Comparison of ENCODE assay signal across 15 cellular contexts in genomic region chr3:50428007-50428633, GRCh38.
DNase-seq lines count a peak whose midpoint lies in the region; ATAC-seq, FAIRE-seq and TF ChIP-seq lines count a peak whose summit lies in the region.
"Had no signal": no experiment of that assay in that cellular context is flagged by ENCODE, and none has a peak within 500 bp of the region (broad histone marks: within the 10 kb centered on the region; RNA-seq: fewer than 3 reads in every experiment).

No MANE protein-coding gene starts in this region.

- no peaks in the 10 kb centered on the region for H3K4me1 ChIP-seq in PC-9 (replicated peaks; ENCODE audit: insufficient read depth)

- H3K4me3 ChIP-seq in PC-9: no peak overlapping the region
- no peak overlapping the region for H3K4me3 ChIP-seq in bronchial epithelial cell (ENCODE audit: low read depth, low read length)

- peak in 1 of 2 donors; percentile 60 for ATAC-seq in activated T-cell treated with anti-CD3 and anti-CD28 coated beads, Interleukin-2, amount 50 U/mL, for 72 hours (replicated peaks in 1 of 2)
- no peak for ATAC-seq in HG03159 (IDR thresholded peaks at IDR 0.05; ENCODE audit: unreplicated experiment)
- ATAC-seq: activated T-helper 17 cell treated with anti-CD3 and anti-CD28 coated beads, Interleukin-2, amount 50 U/mL, for 72 hours had no signal

- H3K79me2 ChIP-seq in PC-9 (ENCODE audit: low read depth): no peaks in the 10 kb centered on the region

- H3K27me3 Mint-ChIP-seq in activated T-cell treated with anti-CD3 and anti-CD28 coated beads, Interleukin-2, amount 50 U/mL, for 72 hours (ENCODE audit: low read depth): no peaks in the 10 kb centered on the region
- peaks cover 6% of the 10 kb centered on the region for H3K27me3 Mint-ChIP-seq in osteocyte (ENCODE audit: unreplicated experiment)
- H3K27me3 Mint-ChIP-seq: activated T-helper 17 cell treated with anti-CD3 and anti-CD28 coated beads, Interleukin-2, amount 50 U/mL, for 72 hours; type B pancreatic cell had no signal

- no peak overlapping the region for H3K4me2 ChIP-seq in PC-9

- no peaks in the 10 kb centered on the region for H4K20me1 ChIP-seq in PC-9 (ENCODE audit: insufficient read depth)

- no peak overlapping the region for H3K4me3 Mint-ChIP-seq in activated T-cell treated with anti-CD3 and anti-CD28 coated beads, Interleukin-2, amount 50 U/mL, for 72 hours
- no peak overlapping the region for H3K4me3 Mint-ChIP-seq in osteocyte (ENCODE audit: unreplicated experiment)
- H3K4me3 Mint-ChIP-seq: activated T-helper 17 cell treated with anti-CD3 and anti-CD28 coated beads, Interleukin-2, amount 50 U/mL, for 72 hours; type B pancreatic cell had no signal

- intact Hi-C loops in PC-9 (cut with micrococcal nuclease; ENCODE audit: unreplicated experiment): loop anchor here (2.0 kb wide), 1 partner anchor 57 kb away; no protein-coding TSS in a partner anchor

- H3K36me3 ChIP-seq in PC-9 (ENCODE audit: low read depth) (no peaks in the 10 kb centered on the region), bronchial epithelial cell (ENCODE audit: control insufficient read depth, insufficient read depth, low read length) (no peaks in the 10 kb centered on the region)
- H3K36me3 ChIP-seq: neutrophil had no signal

- no peaks in the 10 kb centered on the region for H3K9me2 ChIP-seq in PC-9 (ENCODE audit: insufficient read depth)

- DNase-seq in activated T-cell treated with anti-CD3 and anti-CD28 coated beads, Interleukin-2, amount 50 U/mL, for 72 hours: no peak
- DNase-seq in activated T-cell treated with anti-CD3 and anti-CD28 coated beads for 4 hours: no peak
- DNase-seq in PC-9: peak; percentile 43 to 52
- peak; percentile 4 for DNase-seq in bronchial epithelial cell (ENCODE audit: low read depth)
- DNase-seq in osteocyte (ENCODE audit: extremely low spot score, unreplicated experiment): no peak
- DNase-seq in D721Med (ENCODE audit: insufficient read length, low spot score): no peak
- no peak for DNase-seq in COLO668 (lab: John Stamatoyannopoulos, UW; ENCODE audit: unreplicated experiment)
- DNase-seq: cerebellar nuclear complex, DMS53, MM.1S, NCI-H345 had no signal

- no peaks in the 10 kb centered on the region for H3K9me3 ChIP-seq in PC-9 (ENCODE audit: insufficient read depth, low read depth)
- H3K9me3 ChIP-seq: neutrophil had no signal

- H3K36me3 Mint-ChIP-seq in activated T-cell treated with anti-CD3 and anti-CD28 coated beads, Interleukin-2, amount 50 U/mL, for 72 hours (ENCODE audit: insufficient read depth in 2 of 2): no peaks in the 10 kb centered on the region
- H3K36me3 Mint-ChIP-seq in osteocyte (ENCODE audit: unreplicated experiment): no peaks in the 10 kb centered on the region
- H3K36me3 Mint-ChIP-seq: type B pancreatic cell had no signal

- H3K9me3 Mint-ChIP-seq in activated T-cell treated with anti-CD3 and anti-CD28 coated beads, Interleukin-2, amount 50 U/mL, for 72 hours: no peaks in the 10 kb centered on the region
- no peaks in the 10 kb centered on the region for H3K9me3 Mint-ChIP-seq in osteocyte (ENCODE audit: unreplicated experiment)
- H3K9me3 Mint-ChIP-seq: activated T-helper 17 cell treated with anti-CD3 and anti-CD28 coated beads, Interleukin-2, amount 50 U/mL, for 72 hours; type B pancreatic cell had no signal

- H3K27me3 ChIP-seq in PC-9 (ENCODE audit: insufficient read depth, low read depth) (peaks cover 8% of the 10 kb centered on the region; the same call in 1 of the 2 replicates), bronchial epithelial cell (ENCODE audit: control insufficient read depth, insufficient read depth, low read length) (peaks cover 2% of the 10 kb centered on the region)
- H3K27me3 ChIP-seq: neutrophil had no signal

- no peak overlapping the region for H2AFZ ChIP-seq in PC-9

- no peaks in the 10 kb centered on the region for H3K4me1 Mint-ChIP-seq in activated T-cell treated with anti-CD3 and anti-CD28 coated beads, Interleukin-2, amount 50 U/mL, for 72 hours (ENCODE audit: low read depth)
- H3K4me1 Mint-ChIP-seq in osteocyte (ENCODE audit: unreplicated experiment): no peaks in the 10 kb centered on the region
- H3K4me1 Mint-ChIP-seq: activated T-helper 17 cell treated with anti-CD3 and anti-CD28 coated beads, Interleukin-2, amount 50 U/mL, for 72 hours had no signal

- H3F3A ChIP-seq in PC-9 (ENCODE audit: insufficient read depth, low read depth): no peaks in the 10 kb centered on the region

- no peak for FAIRE-seq in bronchial epithelial cell (lab: Jason Lieb, UNC)
- no peak for FAIRE-seq in D721Med (lab: Jason Lieb, UNC)

- H3K27ac ChIP-seq in PC-9: no peak overlapping the region
- H3K27ac ChIP-seq: neutrophil had no signal

- H3K27ac Mint-ChIP-seq in activated T-cell treated with anti-CD3 and anti-CD28 coated beads, Interleukin-2, amount 50 U/mL, for 72 hours: peak overlapping the region; percentile 31
- H3K27ac Mint-ChIP-seq in osteocyte (ENCODE audit: unreplicated experiment): no peak overlapping the region
- H3K27ac Mint-ChIP-seq: activated T-helper 17 cell treated with anti-CD3 and anti-CD28 coated beads, Interleukin-2, amount 50 U/mL, for 72 hours; type B pancreatic cell had no signal

- TF ChIP-seq CTCF in PC-9 (conservative IDR thresholded peaks at IDR 0.05): peak; percentile 55; the same call in 1 of the 2 replicates
- TF ChIP-seq CTCF in bronchial epithelial cell (IDR thresholded peaks at IDR 0.05; ENCODE audit: insufficient read depth, low read length, severe bottlenecking): peak; percentile 18
- peak; percentile 21 for TF ChIP-seq CTCF in osteocyte (IDR thresholded peaks at IDR 0.05)
- TF ChIP-seq CTCF in D721Med (IDR thresholded peaks at IDR 0.05; ENCODE audit: insufficient read depth, missing control alignments): no peak

- no TSS peak for BruUV-seq in PC-9 (replicated peaks; lab: Mats Ljungman, UMichigan)

- POLR2A ChIA-PET in PC-9 (lab: Charles Lee; ENCODE audit: unreplicated experiment): no interaction called here

- CTCF ChIA-PET in PC-9 (lab: Charles Lee): no interaction called here

Comparison
In these comparisons a context has a peak if more than half of its experiments do, and no peak if none do; other contexts are left out.
1. DNase-seq: peak in PC-9 (2 of 2) and bronchial epithelial cell (single experiment); none in activated T-cell treated with anti-CD3 and anti-CD28 coated beads, Interleukin-2, amount 50 U/mL, for 72 hours (0 of 2), activated T-cell treated with anti-CD3 and anti-CD28 coated beads for 4 hours (single experiment), osteocyte (single experiment), D721Med (single experiment) and COLO668 (single experiment).